19 cellular contexts compared by ENCODE assay signal in genomic region chr2:215794829-215795546, GRCh38.
DNase-seq lines count a peak whose midpoint lies in the region; ATAC-seq, FAIRE-seq and TF ChIP-seq lines count a peak whose summit lies in the region.
"Had no signal": no experiment of that assay in that cellular context is flagged by ENCODE, and none has a peak within 500 bp of the region (broad histone marks: within the 10 kb centered on the region; RNA-seq: fewer than 3 reads in every experiment).

No MANE protein-coding gene starts in this region.

- H3K4me1 Mint-ChIP-seq in activated naive CD4-positive, alpha-beta T cell treated with anti-CD3 and anti-CD28 coated beads, Interleukin-2, amount 10 ng/mL, durations not matched to agents 7 days and 5 days, result peaks cover 5% of the 10 kb centered on the region

- H3K36me3 Mint-ChIP-seq in activated naive CD4-positive, alpha-beta T cell treated with anti-CD3 and anti-CD28 coated beads, Interleukin-2, amount 10 ng/mL, durations not matched to agents 7 days and 5 days, result no peaks in the 10 kb centered on the region

- no peak overlapping the region for H3K27ac Mint-ChIP-seq in activated naive CD4-positive, alpha-beta T cell treated with anti-CD3 and anti-CD28 coated beads, Interleukin-2, amount 10 ng/mL, durations not matched to agents 7 days and 5 days

- CTCF ChIA-PET in A549 (lab: Yijun Ruan, JAX), result interaction anchor here (1.0 to 2.8 kb wide), 3 partner anchors 9 to 124 kb away, joined by 3 to 7 read pairs (median 3); no protein-coding TSS in a partner anchor
- CTCF ChIA-PET in activated naive CD4-positive, alpha-beta T cell treated with anti-CD3 and anti-CD28 coated beads, Interleukin-2, amount 10 ng/mL, durations not matched to agents 7 days and 5 days (lab: Charles Lee), result interaction anchor here (0.8 to 1.8 kb wide), 4 partner anchors 9 to 34 kb away, joined by 3 to 6 read pairs (median 4); no protein-coding TSS in a partner anchor

- TF ChIP-seq EP300 in A549 (IDR thresholded peaks at IDR 0.05), result no peak

- DNase-seq in A549 (ENCODE audit: low read depth in 1 of 2, low spot score in 1 of 2) (no peak), HuH-7 (ENCODE audit: low spot score) (peak; percentile 8), cardiac fibroblast (ENCODE audit: low read depth in 2 of 2) (peak; percentile 41 to 49), mesenchymal stem cell (peak; percentile 57), NCI-H2196 (lab: John Stamatoyannopoulos, UW; ENCODE audit: unreplicated experiment) (no peak)
- no peak for DNase-seq in activated naive CD4-positive, alpha-beta T cell treated with anti-CD3 and anti-CD28 coated beads, Interleukin-2, amount 10 ng/mL, durations not matched to agents 7 days and 5 days
- DNase-seq: ACHN; activated gamma-delta T cell treated with Interleukin-2 at 50 U/mL for 16 hours; central memory CD4-positive, alpha-beta T cell; esophagus squamous epithelium; hypothalamus; NCI-H1436 treated with DMSO at 0.1 percent for 48 hours; NCI-H69; occipital lobe; T1000 had no signal

- H3K27me3 Mint-ChIP-seq in activated naive CD4-positive, alpha-beta T cell treated with anti-CD3 and anti-CD28 coated beads, Interleukin-2, amount 10 ng/mL, durations not matched to agents 7 days and 5 days, result peaks cover 4% of the 10 kb centered on the region

- TF ChIP-seq POLR2A in A549 (IDR thresholded peaks at IDR 0.05; ENCODE audit: low read length), result no peak

- H3K27ac ChIP-seq in A549 (peak overlapping the region; percentile 79 to 83), mesenchymal stem cell (ENCODE audit: low read length, poor library complexity, severe bottlenecking) (peak overlapping the region; percentile 81)
- H3K27ac ChIP-seq: KMS-11 had no signal

- H2BK120ac ChIP-seq in mesenchymal stem cell (ENCODE audit: low read depth, low read length), result peak overlapping the region; percentile 64

- H3K4me2 ChIP-seq in A549 (peak overlapping the region; percentile 68), mesenchymal stem cell (ENCODE audit: low read length, poor library complexity, severe bottlenecking) (no peak overlapping the region)
- H3K4me2 ChIP-seq: KMS-11 had no signal

- no peaks in the 10 kb centered on the region for H3K9me3 Mint-ChIP-seq in activated naive CD4-positive, alpha-beta T cell treated with anti-CD3 and anti-CD28 coated beads, Interleukin-2, amount 10 ng/mL, durations not matched to agents 7 days and 5 days

- TF ChIP-seq CTCF in A549 (IDR thresholded peaks at IDR 0.05) (no peak), cardiac fibroblast (IDR thresholded peaks at IDR 0.05; ENCODE audit: low read depth, low read length) (no peak)

- H4K91ac ChIP-seq in mesenchymal stem cell (ENCODE audit: low read length), result peak overlapping the region; percentile 49

- peak overlapping the region; percentile 76 to 82 for H3K4ac ChIP-seq in mesenchymal stem cell (ENCODE audit: low read depth in 1 of 2, low read length in 2 of 2)

- no peak for FAIRE-seq in A549 (lab: Jason Lieb, UNC)

- H2BK5ac ChIP-seq in mesenchymal stem cell (ENCODE audit: low read depth, low read length, poor library complexity, severe bottlenecking), result no peak overlapping the region

- H3K4me3 ChIP-seq in A549 (no peak overlapping the region), cardiac fibroblast (replicated peaks in 1 of 2; ENCODE audit: low read depth in 2 of 2, low read length in 2 of 2) (no peak overlapping the region), mesenchymal stem cell (ENCODE audit: insufficient read depth in 1 of 2, low read depth in 1 of 2, low read length in 2 of 2) (no peak overlapping the region)
- H3K4me3 ChIP-seq: esophagus squamous epithelium, thoracic aorta had no signal

- peak in 1 of 2 experiments; percentile 6; a peak in 1 of 6 replicates for ATAC-seq in A549
- no peak for ATAC-seq in HG03095 (IDR thresholded peaks at IDR 0.05; ENCODE audit: unreplicated experiment)
- no peak for ATAC-seq in HG03460 (IDR thresholded peaks at IDR 0.05; ENCODE audit: unreplicated experiment)

- H2AK5ac ChIP-seq in mesenchymal stem cell (ENCODE audit: low read length, severe bottlenecking), result peak overlapping the region; percentile 82

- peak overlapping the region; percentile 80 for H4K8ac ChIP-seq in mesenchymal stem cell (ENCODE audit: low read length)

- H3K9ac ChIP-seq in mesenchymal stem cell (ENCODE audit: low read length), result peak overlapping the region; percentile 74
- H3K9ac ChIP-seq: KMS-11 had no signal

- H2AFZ ChIP-seq in mesenchymal stem cell (ENCODE audit: low read depth, low read length), result no peak overlapping the region

- POLR2A ChIA-PET in A549 (lab: Yijun Ruan, JAX), result interaction anchor here (1.4 kb wide), 1 partner anchor 82 kb away, joined by 3 read pairs; no protein-coding TSS in a partner anchor

- peak; percentile 13 to 28; a peak in 2 of 5 replicates for TF ChIP-seq RAD21 in A549 (conservative IDR thresholded peaks at IDR 0.05 in 1 of 2, IDR thresholded peaks at IDR 0.05 in 1 of 2)

- no peaks in the 10 kb centered on the region for H3K27me3 ChIP-seq in mesenchymal stem cell (ENCODE audit: control insufficient read depth in 1 of 2, insufficient read depth in 1 of 2, low read length in 2 of 2)
- H3K27me3 ChIP-seq: esophagus squamous epithelium had no signal

- WGBS in A549 (ENCODE audit: missing lambda C conversion rate), result 88% methylated on average over 5 of the region's 5 CpGs
- WGBS in mesenchymal stem cell, result 37% methylated on average over 4 of the region's 5 CpGs

- no peak overlapping the region for H3K4me3 Mint-ChIP-seq in activated naive CD4-positive, alpha-beta T cell treated with anti-CD3 and anti-CD28 coated beads, Interleukin-2, amount 10 ng/mL, durations not matched to agents 7 days and 5 days

- peak overlapping the region; percentile 92 for H2BK15ac ChIP-seq in mesenchymal stem cell (ENCODE audit: low read depth, poor library complexity, severe bottlenecking)

- peak overlapping the region in 1 of 2 experiments; percentile 87 for H3K14ac ChIP-seq in mesenchymal stem cell (ENCODE audit: low read length in 2 of 2)

- H2BK12ac ChIP-seq in mesenchymal stem cell (ENCODE audit: low read length in 2 of 2), result peak overlapping the region; percentile 38 to 59

- H3K23ac ChIP-seq in mesenchymal stem cell (ENCODE audit: low read length in 2 of 2), result no peak overlapping the region

- H3K9me3 ChIP-seq in A549, result no peaks in the 10 kb centered on the region
- H3K9me3 ChIP-seq in mesenchymal stem cell (ENCODE audit: control insufficient read depth, low read length), result no peaks in the 10 kb centered on the region
- H3K9me3 ChIP-seq: esophagus squamous epithelium, thoracic aorta had no signal

- H3K18ac ChIP-seq in mesenchymal stem cell (ENCODE audit: low read depth in 1 of 2, low read length in 2 of 2), result peak overlapping the region; percentile 58 to 82

- H3K4me1 ChIP-seq in A549, result peaks cover 48% of the 10 kb centered on the region
- peaks cover 13% of the 10 kb centered on the region for H3K4me1 ChIP-seq in mesenchymal stem cell (ENCODE audit: control insufficient read depth, insufficient read depth, low read depth, low read length)

- no peaks in the 10 kb centered on the region for H3K79me1 ChIP-seq in mesenchymal stem cell (replicated peaks; ENCODE audit: low read length, poor library complexity, severe bottlenecking)

- no peaks in the 10 kb centered on the region for H3K36me3 ChIP-seq in mesenchymal stem cell (ENCODE audit: control insufficient read depth in 1 of 2, insufficient read depth in 2 of 2, low read depth in 1 of 2, low read length in 2 of 2)
- H3K36me3 ChIP-seq: esophagus squamous epithelium, thoracic aorta had no signal

TF ChIP-seq in A549, 52 proteins besides CTCF, POLR2A, EP300 and RAD21:
- TF ChIP-seq NFE2L2 (conservative IDR thresholded peaks at IDR 0.05; ENCODE audit: low read length) (no peak), CBX2 (IDR thresholded peaks at IDR 0.05; ENCODE audit: borderline replicate concordance, low read depth) (no peak), EHF (CRISPR knock-in tag; IDR thresholded peaks at IDR 0.05) (no peak), MYC (IDR thresholded peaks at IDR 0.05; ENCODE audit: borderline replicate concordance, low read length) (no peak), CHD4 (IDR thresholded peaks at IDR 0.05; ENCODE audit: borderline replicate concordance) (no peak), NPAS2 (CRISPR knock-in tag; IDR thresholded peaks at IDR 0.05; ENCODE audit: borderline replicate concordance) (no peak), KDM5A (IDR thresholded peaks at IDR 0.05) (no peak), E2F6 (IDR thresholded peaks at IDR 0.05; ENCODE audit: borderline replicate concordance, low read depth) (no peak)
- TF ChIP-seq, protein P1, sequence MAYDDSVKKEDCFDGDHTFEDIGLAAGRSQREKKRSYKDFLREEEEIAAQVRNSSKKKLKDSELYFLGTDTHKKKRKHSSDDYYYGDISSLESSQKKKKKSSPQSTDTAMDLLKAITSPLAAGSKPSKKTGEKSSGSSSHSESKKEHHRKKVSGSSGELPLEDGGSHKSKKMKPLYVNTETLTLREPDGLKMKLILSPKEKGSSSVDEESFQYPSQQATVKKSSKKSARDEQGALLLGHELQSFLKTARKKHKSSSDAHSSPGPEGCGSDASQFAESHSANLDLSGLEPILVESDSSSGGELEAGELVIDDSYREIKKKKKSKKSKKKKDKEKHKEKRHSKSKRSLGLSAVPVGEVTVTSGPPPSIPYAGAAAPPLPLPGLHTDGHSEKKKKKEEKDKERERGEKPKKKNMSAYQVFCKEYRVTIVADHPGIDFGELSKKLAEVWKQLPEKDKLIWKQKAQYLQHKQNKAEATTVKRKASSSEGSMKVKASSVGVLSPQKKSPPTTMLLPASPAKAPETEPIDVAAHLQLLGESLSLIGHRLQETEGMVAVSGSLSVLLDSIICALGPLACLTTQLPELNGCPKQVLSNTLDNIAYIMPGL (CRISPR knock-in tag; IDR thresholded peaks at IDR 0.05; ENCODE audit: borderline replicate concordance), result no peak
- TF ChIP-seq, protein P2, sequence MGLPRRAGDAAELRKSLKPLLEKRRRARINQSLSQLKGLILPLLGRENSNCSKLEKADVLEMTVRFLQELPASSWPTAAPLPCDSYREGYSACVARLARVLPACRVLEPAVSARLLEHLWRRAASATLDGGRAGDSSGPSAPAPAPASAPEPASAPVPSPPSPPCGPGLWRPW (IDR thresholded peaks at IDR 0.05), result no peak

Comparison
In these comparisons a context has a peak if more than half of its experiments do, and no peak if none do; other contexts are left out.
1. DNase-seq: peak in HuH-7 (single experiment), cardiac fibroblast (2 of 2) and mesenchymal stem cell (single experiment); none in A549 (0 of 2), NCI-H2196 (single experiment) and activated naive CD4-positive, alpha-beta T cell treated with anti-CD3 and anti-CD28 coated beads, Interleukin-2, amount 10 ng/mL, durations not matched to agents 7 days and 5 days (single experiment).